ENCODE assay signal across 19 cellular contexts in the genomic region with DNA sequence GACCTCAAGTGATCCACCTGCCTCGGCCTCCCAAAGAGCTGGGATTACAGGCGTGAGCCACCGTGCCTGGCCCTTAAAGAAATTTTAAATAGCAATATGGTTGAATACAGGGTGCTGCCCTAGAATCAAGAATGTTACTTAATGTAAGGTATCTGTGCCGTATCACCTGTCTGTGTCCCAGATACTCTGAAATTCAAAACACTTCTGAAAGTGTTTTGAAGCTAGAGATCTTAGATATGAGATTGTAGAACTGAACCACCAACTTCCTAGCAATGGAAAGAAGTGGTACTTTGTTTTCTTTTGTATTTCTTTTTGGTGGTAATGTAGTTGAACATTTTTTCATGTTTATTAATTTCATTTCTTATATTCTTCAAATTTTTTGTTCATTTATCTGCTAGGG.
"Had no signal": no experiment of that assay in that cellular context is flagged by ENCODE, and none has a peak within 500 bp of the region (broad histone marks: within the 10 kb centered on the region; RNA-seq: fewer than 3 reads in every experiment).

No MANE protein-coding gene starts in this region.

- DNase-seq: activated B cell treated with CpG ODN at 0.5 μM for 24 hours; activated CD4-positive, alpha-beta memory T cell treated with anti-CD3 and anti-CD28 coated beads for 36 hours; activated CD4-positive, alpha-beta T cell treated with anti-CD3 and anti-CD28 coated beads for 48 hours; activated CD8-positive, alpha-beta memory T cell treated with anti-CD3 and anti-CD28 coated beads, Interleukin-2, amount 10 ng/mL, durations not matched to agents 7 days and 5 days; activated naive CD8-positive, alpha-beta T cell treated with anti-CD3 and anti-CD28 coated beads, Interleukin-2, amount 10 ng/mL, durations not matched to agents 7 days and 5 days; amygdala; cortex of kidney; head of caudate nucleus; hypothalamus; nephron progenitor cell; pancreas; psoas muscle; spleen; stimulated activated CD4-positive, alpha-beta T cell treated with anti-CD3 and anti-CD28 coated beads, Interleukin-4, amount 100 ng/mL, for 1 hour; upper lobe of left lung had no signal

- ATAC-seq: activated CD8-positive, alpha-beta memory T cell treated with anti-CD3 and anti-CD28 coated beads, Interleukin-2, amount 10 ng/mL, durations not matched to agents 7 days and 5 days; gastroesophageal sphincter; pancreas; psoas muscle had no signal

- H3K27ac Mint-ChIP-seq: activated B cell treated with CpG ODN at 0.5 μM for 24 hours; activated CD4-positive, alpha-beta memory T cell treated with anti-CD3 and anti-CD28 coated beads for 36 hours; activated CD8-positive, alpha-beta memory T cell treated with anti-CD3 and anti-CD28 coated beads, Interleukin-2, amount 10 ng/mL, durations not matched to agents 7 days and 5 days; activated naive CD8-positive, alpha-beta T cell treated with anti-CD3 and anti-CD28 coated beads, Interleukin-2, amount 10 ng/mL, durations not matched to agents 7 days and 5 days; memory B cell; nephron progenitor cell had no signal

- H3K27ac ChIP-seq: epithelial cell of prostate, gastroesophageal sphincter, pancreas, psoas muscle, spleen, upper lobe of left lung had no signal

- H3K27me3 ChIP-seq: gastroesophageal sphincter, pancreas, right atrium auricular region, spleen, upper lobe of left lung had no signal

- H3K27me3 Mint-ChIP-seq: activated B cell treated with CpG ODN at 0.5 μM for 24 hours; activated CD4-positive, alpha-beta memory T cell treated with anti-CD3 and anti-CD28 coated beads for 36 hours; activated CD8-positive, alpha-beta memory T cell treated with anti-CD3 and anti-CD28 coated beads, Interleukin-2, amount 10 ng/mL, durations not matched to agents 7 days and 5 days; activated naive CD8-positive, alpha-beta T cell treated with anti-CD3 and anti-CD28 coated beads, Interleukin-2, amount 10 ng/mL, durations not matched to agents 7 days and 5 days; memory B cell had no signal

- H3K4me3 ChIP-seq: gastroesophageal sphincter, pancreas, psoas muscle, right atrium auricular region, spleen, upper lobe of left lung had no signal

- H3K9me3 Mint-ChIP-seq: activated B cell treated with CpG ODN at 0.5 μM for 24 hours; activated CD4-positive, alpha-beta memory T cell treated with anti-CD3 and anti-CD28 coated beads for 36 hours; memory B cell had no signal

- H3K9me3 ChIP-seq: gastroesophageal sphincter, pancreas, psoas muscle, right atrium auricular region, spleen, upper lobe of left lung had no signal

- H3K36me3 ChIP-seq: gastroesophageal sphincter, pancreas, right atrium auricular region, spleen, upper lobe of left lung had no signal

- H3K4me3 Mint-ChIP-seq: activated B cell treated with CpG ODN at 0.5 μM for 24 hours; activated CD4-positive, alpha-beta memory T cell treated with anti-CD3 and anti-CD28 coated beads for 36 hours; activated CD8-positive, alpha-beta memory T cell treated with anti-CD3 and anti-CD28 coated beads, Interleukin-2, amount 10 ng/mL, durations not matched to agents 7 days and 5 days; activated naive CD8-positive, alpha-beta T cell treated with anti-CD3 and anti-CD28 coated beads, Interleukin-2, amount 10 ng/mL, durations not matched to agents 7 days and 5 days; memory B cell; nephron progenitor cell had no signal

- H3K4me1 Mint-ChIP-seq: nephron progenitor cell had no signal
